In the genomic region with DNA sequence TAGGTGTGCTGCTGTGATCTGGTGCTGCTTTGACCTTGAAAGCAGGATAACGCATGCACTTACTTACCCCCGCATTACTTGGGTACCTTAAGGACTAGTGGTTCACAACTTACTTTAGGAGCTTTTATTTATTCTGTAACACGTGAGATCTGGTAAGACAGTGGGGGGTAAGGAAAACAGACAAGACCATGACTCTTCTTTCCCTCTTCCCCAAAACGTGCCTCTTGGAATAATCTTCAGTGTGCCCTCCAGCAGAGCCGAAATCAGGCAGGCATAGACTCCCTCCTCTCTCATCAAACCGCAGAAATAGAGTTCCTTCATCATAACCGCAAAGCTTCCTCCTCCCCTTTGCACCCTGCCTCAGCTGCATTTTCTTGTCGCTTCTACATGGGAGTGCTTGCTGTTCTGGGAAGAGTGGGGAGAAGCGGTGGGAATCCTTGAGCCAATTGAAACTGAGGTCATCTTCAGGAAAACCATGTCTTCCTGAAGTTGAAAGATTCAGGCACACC, we compare ENCODE assay signal across 17 cellular contexts. TPM values are rescaled to one million over a fixed set of nuclear protein-coding genes. Genes with fewer than 3 reads are reported as not detected.
A peak's percentile ranks its signal among the peaks of the same experiment; 100 is the strongest.
DNase-seq lines count a peak whose midpoint lies in the region; ATAC-seq and TF ChIP-seq lines count a peak whose summit lies in the region.
"Had no signal": no experiment of that assay in that cellular context is flagged by ENCODE, and none has a peak within 500 bp of the region (broad histone marks: within the 10 kb centered on the region; RNA-seq: fewer than 3 reads in every experiment).

No MANE protein-coding gene starts in this region.

- H3K4me3 ChIP-seq in CD4-positive, alpha-beta memory T cell (ENCODE audit: low read length in 2 of 2) = no peak overlapping the region
- H3K4me3 ChIP-seq in HL-60 (replicated peaks; ENCODE audit: insufficient read depth, low read length) = no peak overlapping the region
- H3K4me3 ChIP-seq: skin epidermis had no signal

- no peaks in the 10 kb centered on the region for H3K27me3 Mint-ChIP-seq in CD4-positive, alpha-beta memory T cell
- H3K27me3 Mint-ChIP-seq in activated CD8-positive, alpha-beta T cell treated with anti-CD3 and anti-CD28 coated beads, Interleukin-2, amount 10 ng/mL, durations not matched to agents 7 days and 5 days (ENCODE audit: low read depth) = no peaks in the 10 kb centered on the region
- no peaks in the 10 kb centered on the region for H3K27me3 Mint-ChIP-seq in memory B cell
- H3K27me3 Mint-ChIP-seq: type B pancreatic cell had no signal

- ATAC-seq in activated CD8-positive, alpha-beta T cell treated with anti-CD3 and anti-CD28 coated beads, Interleukin-2, amount 10 ng/mL, durations not matched to agents 7 days and 5 days = no peak
- ATAC-seq in memory B cell (ENCODE audit: low read depth) = no peak
- no peak for ATAC-seq in GM21825 (IDR thresholded peaks at IDR 0.05; ENCODE audit: unreplicated experiment)
- no peak for ATAC-seq in HG03354 (IDR thresholded peaks at IDR 0.05; ENCODE audit: poor library complexity, severe bottlenecking, unreplicated experiment)
- ATAC-seq: left lobe of liver had no signal

- peaks cover 78% of the 10 kb centered on the region for H3K36me3 ChIP-seq in CD4-positive, alpha-beta memory T cell (ENCODE audit: insufficient read depth, low read length)

- peak overlapping the region in 7 of 8 donors; percentile 17 to 67 (median 58) for H3K4me3 Mint-ChIP-seq in CD4-positive, alpha-beta memory T cell
- peak overlapping the region; percentile 34 for H3K4me3 Mint-ChIP-seq in activated CD8-positive, alpha-beta T cell treated with anti-CD3 and anti-CD28 coated beads, Interleukin-2, amount 10 ng/mL, durations not matched to agents 7 days and 5 days
- no peak overlapping the region for H3K4me3 Mint-ChIP-seq in memory B cell
- H3K4me3 Mint-ChIP-seq: type B pancreatic cell had no signal

- H3K27ac Mint-ChIP-seq in CD4-positive, alpha-beta memory T cell = peak overlapping the region; percentile 13 to 77 (median 66)
- peak overlapping the region; percentile 60 for H3K27ac Mint-ChIP-seq in activated CD8-positive, alpha-beta T cell treated with anti-CD3 and anti-CD28 coated beads, Interleukin-2, amount 10 ng/mL, durations not matched to agents 7 days and 5 days
- H3K27ac Mint-ChIP-seq in memory B cell = peak overlapping the region; percentile 82

- peaks cover 13% of the 10 kb centered on the region for H3K4me1 ChIP-seq in CD4-positive, alpha-beta memory T cell (ENCODE audit: insufficient read depth, low read length)

- H3K36me3 Mint-ChIP-seq in CD4-positive, alpha-beta memory T cell = peaks cover 76 to 91% of the 10 kb centered on the region in 2 donors
- peaks cover 80% of the 10 kb centered on the region for H3K36me3 Mint-ChIP-seq in activated CD8-positive, alpha-beta T cell treated with anti-CD3 and anti-CD28 coated beads, Interleukin-2, amount 10 ng/mL, durations not matched to agents 7 days and 5 days (ENCODE audit: low read depth)
- H3K36me3 Mint-ChIP-seq in memory B cell = peaks cover 42% of the 10 kb centered on the region

- H3K9me3 ChIP-seq in CD4-positive, alpha-beta memory T cell (ENCODE audit: control insufficient read depth in 1 of 2, low read length in 2 of 2) = no peaks in the 10 kb centered on the region

- POLR2A ChIA-PET in CD4-positive, alpha-beta memory T cell (lab: Charles Lee; ENCODE audit: partially characterized antibody) = interaction anchor here (1.9 to 2.5 kb wide), 2 partner anchors 9 to 43 kb away, joined by 4 to 12 read pairs; partner anchors contain the start of gene RAD52
- POLR2A ChIA-PET in activated CD8-positive, alpha-beta T cell treated with anti-CD3 and anti-CD28 coated beads, Interleukin-2, amount 10 ng/mL, durations not matched to agents 7 days and 5 days (lab: Charles Lee) = no interaction called here

- CTCF ChIA-PET in CD4-positive, alpha-beta memory T cell (lab: Charles Lee; ENCODE audit: partially characterized antibody) = interaction anchor here (0.6 to 1.5 kb wide), 4 partner anchors 10 to 99 kb away, joined by 3 to 6 read pairs (median 4); partner anchors contain the start of gene RAD52
- CTCF ChIA-PET in activated CD8-positive, alpha-beta T cell treated with anti-CD3 and anti-CD28 coated beads, Interleukin-2, amount 10 ng/mL, durations not matched to agents 7 days and 5 days (lab: Charles Lee) = interaction anchor here (1.0 to 2.2 kb wide), 7 partner anchors 9 to 677 kb away, joined by 3 to 6 read pairs (median 4); partner anchors contain the start of gene RAD52

- H3K27ac ChIP-seq in CD4-positive, alpha-beta memory T cell (ENCODE audit: low read depth, low read length) = no peak overlapping the region
- H3K27ac ChIP-seq in HL-60 (replicated peaks) = peak overlapping the region; percentile 89

- intact Hi-C loops in CD4-positive, alpha-beta memory T cell (cut with micrococcal nuclease) = no loop called here

- H3K27me3 ChIP-seq in CD4-positive, alpha-beta memory T cell (ENCODE audit: insufficient read depth, low read length) = no peaks in the 10 kb centered on the region
- H3K27me3 ChIP-seq in HL-60 (ENCODE audit: insufficient read depth, poor library complexity, severe bottlenecking) = no peaks in the 10 kb centered on the region

- H3K4me1 Mint-ChIP-seq in CD4-positive, alpha-beta memory T cell = peaks cover 17 to 46% (median 21%) of the 10 kb centered on the region in 4 donors
- H3K4me1 Mint-ChIP-seq in activated CD8-positive, alpha-beta T cell treated with anti-CD3 and anti-CD28 coated beads, Interleukin-2, amount 10 ng/mL, durations not matched to agents 7 days and 5 days (ENCODE audit: low read depth) = peaks cover 42% of the 10 kb centered on the region
- H3K4me1 Mint-ChIP-seq in memory B cell = peaks cover 12% of the 10 kb centered on the region

- TF ChIP-seq CTCF in HL-60 (IDR thresholded peaks at IDR 0.05; ENCODE audit: insufficient read depth, low read length) = no peak

- no peaks in the 10 kb centered on the region for H3K9me3 Mint-ChIP-seq in CD4-positive, alpha-beta memory T cell
- no peaks in the 10 kb centered on the region for H3K9me3 Mint-ChIP-seq in activated CD8-positive, alpha-beta T cell treated with anti-CD3 and anti-CD28 coated beads, Interleukin-2, amount 10 ng/mL, durations not matched to agents 7 days and 5 days (ENCODE audit: insufficient read depth)
- no peaks in the 10 kb centered on the region for H3K9me3 Mint-ChIP-seq in memory B cell
- H3K9me3 Mint-ChIP-seq: activated T-helper 2 cell treated with anti-CD3 and anti-CD28 coated beads, Interferon-gamma antibody, Interleukin-2, Interleukin-4, amounts not matched to agents 10 μg/mL and 5 μg/mL and 100 μg/mL, durations not matched to agents 14 hours and 24 hours and 36 hours; type B pancreatic cell had no signal

- peak in 2 of 5 donors; percentile 13 to 19 for DNase-seq in CD4-positive, alpha-beta memory T cell
- DNase-seq in HL-60 (ENCODE audit: low read depth in 1 of 2, low spot score in 1 of 2) (peak; percentile 52 to 83), memory B cell (ENCODE audit: low spot score in 2 of 2) (no peak), NCI-H524 treated with DMSO at 0.1 percent for 48 hours (lab: John Stamatoyannopoulos, UW) (no peak)
- no peak for DNase-seq in activated CD8-positive, alpha-beta T cell treated with anti-CD3 and anti-CD28 coated beads, Interleukin-2, amount 10 ng/mL, durations not matched to agents 7 days and 5 days
- no peak for DNase-seq in activated effector memory CD4-positive, alpha-beta T cell treated with Interleukin-2 at 50 U/mL for 16 hours
- DNase-seq: C1 segment of cervical spinal cord; NCI-H1105 treated with DMSO at 0.1 percent for 48 hours; NCI-H2171 treated with DMSO at 0.1 percent for 48 hours; NK-92 treated with Interleukin-12 subunit alpha and Interleukin-12 subunit beta, amount 100 ng/mL, for 24 hours; posterior cingulate gyrus had no signal

RNA-seq across cellular contexts. Expression of gene RAD52, which starts 43.4 kb away (rescaled TPM):
- total RNA-seq in CD4-positive, alpha-beta memory T cell = 10 to 100 TPM; 30.7 to 31.5 TPM
- polyA plus RNA-seq in CD4-positive, alpha-beta memory T cell = 1 to 10 TPM in 1 of 2 donors, under 1 TPM in 1; 0.26 to 5.0 TPM
- 10 to 100 TPM; 19.3 to 20.9 TPM for total RNA-seq in activated CD8-positive, alpha-beta T cell treated with anti-CD3 and anti-CD28 coated beads, Interleukin-2, amount 10 ng/mL, durations not matched to agents 7 days and 5 days

Comparison
In these comparisons a context has a peak if more than half of its experiments do, and no peak if none do; other contexts are left out.
1. DNase-seq: peak in HL-60 (2 of 2); none in activated CD8-positive, alpha-beta T cell treated with anti-CD3 and anti-CD28 coated beads, Interleukin-2, amount 10 ng/mL, durations not matched to agents 7 days and 5 days (single experiment), memory B cell (0 of 2), NCI-H524 treated with DMSO at 0.1 percent for 48 hours (single experiment) and activated effector memory CD4-positive, alpha-beta T cell treated with Interleukin-2 at 50 U/mL for 16 hours (single experiment).
2. Peak in every context shown above with its lines, with median percentiles within 50 percentile points of each other: H3K27ac Mint-ChIP-seq.